In genomic region chr7:69256634-69257081, GRCh38 we compare ENCODE assay signal across 13 cellular contexts.
DNase-seq lines count a peak whose midpoint lies in the region; ATAC-seq and TF ChIP-seq lines count a peak whose summit lies in the region.
"Had no signal": no experiment of that assay in that cellular context is flagged by ENCODE, and none has a peak within 500 bp of the region (broad histone marks: within the 10 kb centered on the region; RNA-seq: fewer than 3 reads in every experiment).

No MANE protein-coding gene starts in this region.

- TF ChIP-seq CTCF in left lung (IDR thresholded peaks at IDR 0.05) (no peak), testis (IDR thresholded peaks at IDR 0.05) (no peak)

- no peaks in the 10 kb centered on the region for H3K9me3 ChIP-seq in left lung
- no peaks in the 10 kb centered on the region for H3K9me3 ChIP-seq in testis
- H3K9me3 ChIP-seq: SJCRH30 had no signal

- peaks cover 0 to 7% of the 10 kb centered on the region in 2 donors for H3K27me3 ChIP-seq in left lung
- H3K27me3 ChIP-seq in testis: no peaks in the 10 kb centered on the region
- H3K27me3 ChIP-seq: SJCRH30 had no signal

- peak; percentile 35 for ATAC-seq in left lung
- no peak for ATAC-seq in GM19035 (IDR thresholded peaks at IDR 0.05; ENCODE audit: unreplicated experiment)

- DNase-seq in NCI-H187 (lab: John Stamatoyannopoulos, UW) (peak; percentile 16 to 41), SKM-1 (lab: John Stamatoyannopoulos, UW; ENCODE audit: unreplicated experiment) (peak; percentile 24), left lung (peak in 1 of 2 donors; percentile 44), testis (peak; percentile 51), inferior parietal cortex (ENCODE audit: extremely low spot score) (no peak), NCI-H146 treated with DMSO at 0.1 percent for 48 hours (lab: John Stamatoyannopoulos, UW; ENCODE audit: unreplicated experiment) (no peak)
- no peak for DNase-seq in stimulated activated CD4-positive, alpha-beta T cell treated with anti-CD3 and anti-CD28 coated beads, Interleukin-4, amount 100 ng/mL, for 4 hours
- DNase-seq: activated B cell treated with CpG ODN at 0.5 μM for 24 hours, cerebellar nuclear complex, EL, NCI-H2227 treated with DMSO at 0.1 percent for 48 hours, SJCRH30 had no signal

- 86 to 88% methylated on average over 12 of the region's 12 CpGs for WGBS in testis, 2 donors

- H3K36me3 ChIP-seq in left lung: no peaks in the 10 kb centered on the region
- H3K36me3 ChIP-seq in testis (ENCODE audit: low read depth, missing control alignments): no peaks in the 10 kb centered on the region
- H3K36me3 ChIP-seq: SJCRH30 had no signal

- no peak overlapping the region for H3K4me3 ChIP-seq in left lung
- no peak overlapping the region for H3K4me3 ChIP-seq in testis
- H3K4me3 ChIP-seq: SJCRH30 had no signal

- TF ChIP-seq POLR2A in testis (IDR thresholded peaks at IDR 0.05): no peak

- intact Hi-C loops in left lung (cut with DNase I) (no loop called here), testis (cut with DNase I; ENCODE audit: low total_unique reads) (no loop called here)

- H3K27ac ChIP-seq in left lung (no peak overlapping the region), testis (no peak overlapping the region)
- H3K27ac ChIP-seq: SJCRH30 had no signal

- H3K4me1 ChIP-seq in left lung (no peaks in the 10 kb centered on the region), testis (no peaks in the 10 kb centered on the region)
- H3K4me1 ChIP-seq: SJCRH30 had no signal

Comparison
In these comparisons a context has a peak if more than half of its experiments do, and no peak if none do; other contexts are left out.
1. DNase-seq: peak in NCI-H187 (2 of 2), SKM-1 (single experiment) and testis (single experiment); none in stimulated activated CD4-positive, alpha-beta T cell treated with anti-CD3 and anti-CD28 coated beads, Interleukin-4, amount 100 ng/mL, for 4 hours (0 of 2), inferior parietal cortex (single experiment) and NCI-H146 treated with DMSO at 0.1 percent for 48 hours (single experiment).